In genomic region chr6:140460267-140460666, GRCh38 we compare ENCODE assay signal across 31 cellular contexts.
"Had no signal": no experiment of that assay in that cellular context is flagged by ENCODE, and none has a peak within 500 bp of the region (broad histone marks: within the 10 kb centered on the region; RNA-seq: fewer than 3 reads in every experiment).

No MANE protein-coding gene starts in this region.

- H3K4me2 ChIP-seq: KMS-11, PC-9 had no signal

- H3K9ac ChIP-seq: KMS-11 had no signal

- DNase-seq: activated B cell treated with CpG ODN at 0.5 μM for 24 hours; activated CD4-positive, alpha-beta memory T cell treated with anti-CD3 and anti-CD28 coated beads for 36 hours; activated CD4-positive, alpha-beta T cell treated with anti-CD3 and anti-CD28 coated beads for 4 hours; activated CD4-positive, alpha-beta T cell treated with anti-CD3 and anti-CD28 coated beads, Interleukin-2, amount 50 U/mL, for 1 hour; activated CD4-positive, CD25-positive, alpha-beta regulatory T cell treated with anti-CD3 and anti-CD28 coated beads, Interleukin-2, amount 50 U/mL, for 72 hours; activated CD8-positive, alpha-beta memory T cell treated with anti-CD3 and anti-CD28 coated beads, Interleukin-2, amount 50 U/mL, for 48 hours; activated effector memory CD4-positive, alpha-beta T cell treated with anti-CD3 and anti-CD28 coated beads, Interleukin-2, amount 50 U/mL, for 16 hours; activated naive CD4-positive, alpha-beta T cell; activated naive CD4-positive, alpha-beta T cell treated with anti-CD3 and anti-CD28 coated beads, Interleukin-2, amount 50 U/mL, for 16 hours; activated naive CD8-positive, alpha-beta T cell treated with anti-CD3 and anti-CD28 coated beads for 36 hours; activated T-cell treated with anti-CD3 and anti-CD28 coated beads, Interleukin-2, amount 50 U/mL, for 48 hours; amniotic stem cell; aorta; brain microvascular endothelial cell; central memory CD4-positive, alpha-beta T cell; MM.1S; MV-4-11; NCI-H1092; NCI-H1436 treated with DMSO at 0.1 percent for 48 hours; NCI-H1694 treated with DMSO at 0.1 percent for 48 hours; NCI-H2029; NCI-H524; NCI-H748 treated with DMSO at 0.1 percent for 48 hours; NK-92 treated with Interleukin-12 subunit alpha and Interleukin-12 subunit beta, amount 100 ng/mL, for 24 hours; PC-9; Right ventricle myocardium superior; T-helper 1 cell; T-helper 2 cell; T-helper 9 cell had no signal

- H3K27me3 ChIP-seq: brain microvascular endothelial cell had no signal

- FAIRE-seq: RCC 7860 had no signal

- H3K36me3 ChIP-seq: brain microvascular endothelial cell had no signal

- H3K4me3 ChIP-seq: PC-9 had no signal

- H3K27ac ChIP-seq: brain microvascular endothelial cell, KMS-11 had no signal

- H2AFZ ChIP-seq: PC-9 had no signal
